In the genomic region with DNA sequence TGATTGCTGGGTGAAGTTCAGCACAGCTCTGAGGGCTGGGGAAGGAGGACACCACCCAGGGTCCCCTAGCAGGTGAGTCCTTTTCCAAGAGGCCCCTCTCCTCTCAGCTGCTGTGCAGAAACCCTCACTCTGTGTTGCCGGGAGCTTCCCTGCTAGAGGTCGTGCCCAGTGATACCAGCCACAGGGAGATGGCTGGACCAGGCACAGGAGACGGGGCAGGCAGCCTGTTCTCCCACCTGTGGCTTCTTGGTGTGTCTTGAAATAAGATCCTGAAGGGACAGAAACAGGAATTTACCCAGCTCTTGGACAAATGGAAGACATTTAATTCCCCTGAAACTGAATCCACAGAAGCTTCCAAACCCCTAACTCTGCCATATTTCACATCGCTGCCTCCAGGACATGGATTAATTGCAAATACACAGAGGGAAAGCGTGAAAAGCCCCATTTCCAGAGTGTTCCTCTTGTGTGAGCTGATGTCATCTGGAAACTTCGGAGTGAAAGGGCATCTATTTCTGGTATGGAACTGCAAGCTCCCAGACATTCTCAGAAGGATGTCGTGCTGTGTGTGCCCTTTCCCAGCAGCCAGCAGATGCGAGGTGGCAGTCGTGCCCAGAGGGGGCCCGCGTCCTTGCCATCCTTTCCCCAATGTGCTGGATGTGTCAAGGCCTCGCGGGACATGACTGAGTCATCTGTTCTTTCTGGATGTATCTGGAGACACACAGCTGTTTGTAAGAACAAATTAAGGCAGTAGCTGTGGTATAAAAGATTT, we compare ENCODE assay signal across 14 cellular contexts.
DNase-seq lines count a peak whose midpoint lies in the region; ATAC-seq, FAIRE-seq and TF ChIP-seq lines count a peak whose summit lies in the region.
"Had no signal": no experiment of that assay in that cellular context is flagged by ENCODE, and none has a peak within 500 bp of the region (broad histone marks: within the 10 kb centered on the region; RNA-seq: fewer than 3 reads in every experiment).

No MANE protein-coding gene starts in this region.

- DNase-seq in GOT3 (lab: John Stamatoyannopoulos, UW) (peak; percentile 8), epithelial cell of esophagus (ENCODE audit: low read depth) (peak; percentile 10), medulla oblongata (ENCODE audit: extremely low spot score) (peak; percentile 19), stomach (no peak), GM12892 (ENCODE audit: insufficient read length) (no peak), mucosa of gallbladder (ENCODE audit: low spot score) (no peak), retina (no peak)
- DNase-seq: activated CD8-positive, alpha-beta T cell treated with anti-CD3 and anti-CD28 coated beads for 36 hours; activated naive CD8-positive, alpha-beta T cell treated with anti-CD3 and anti-CD28 coated beads, Interleukin-2, amount 50 U/mL, for 24 hours; HFFc6; kidney glomerular epithelial cell; NCI-H524 treated with DMSO at 0.1 percent for 48 hours had no signal

- TF ChIP-seq CTCF in epithelial cell of esophagus (IDR thresholded peaks at IDR 0.05; ENCODE audit: insufficient read depth, low read depth, low read length, missing control alignments): no peak
- TF ChIP-seq CTCF in stomach (IDR thresholded peaks at IDR 0.05): no peak

- WGBS in stomach, 5 donors: 77 to 89% (median 78%) methylated on average over 13 of the region's 13 CpGs

- intact Hi-C loops in stomach (cut with DNase I; ENCODE audit: low total_unique reads): no loop called here

- no peak for ATAC-seq in GM21360 (IDR thresholded peaks at IDR 0.05; ENCODE audit: unreplicated experiment)
- ATAC-seq: activated CD8-positive, alpha-beta T cell treated with anti-CD3 and anti-CD28 coated beads for 36 hours; activated naive CD8-positive, alpha-beta T cell treated with anti-CD3 and anti-CD28 coated beads, Interleukin-2, amount 50 U/mL, for 24 hours had no signal

- H3K36me3 ChIP-seq in stomach: peaks cover 0 to 29% (median 10%) of the 10 kb centered on the region in 4 donors

- peak overlapping the region in 4 of 5 donors; percentile 32 to 65 (median 56) for H3K27ac ChIP-seq in stomach

- peak; percentile 74 for TF ChIP-seq EP300 in stomach (IDR thresholded peaks at IDR 0.05)

- FAIRE-seq in GM12892 (lab: Jason Lieb, UNC): no peak
- FAIRE-seq: endothelial cell of umbilical vein had no signal

- TF ChIP-seq POLR2A in stomach (IDR thresholded peaks at IDR 0.05): no peak
- no peak for TF ChIP-seq POLR2A in GM12892 (IDR thresholded peaks at IDR 0.05; ENCODE audit: low read depth, low read length)

- no peaks in the 10 kb centered on the region for H3K9me3 ChIP-seq in stomach

- peaks cover 10 to 16% (median 12%) of the 10 kb centered on the region in 4 donors for H3K4me1 ChIP-seq in stomach

- H3K4me3 ChIP-seq in epithelial cell of esophagus (ENCODE audit: low read length) (no peak overlapping the region), stomach (no peak overlapping the region)

- no peaks in the 10 kb centered on the region for H3K27me3 ChIP-seq in stomach

Comparison
In these comparisons a context has a peak if more than half of its experiments do, and no peak if none do; other contexts are left out.
1. DNase-seq: peak in GOT3 (single experiment), epithelial cell of esophagus (single experiment) and medulla oblongata (single experiment); none in stomach (single experiment), GM12892 (single experiment), mucosa of gallbladder (single experiment) and retina (single experiment).